In genomic region chr20:3857405-3857804, GRCh38 we compare ENCODE assay signal across 1 cellular context.
TF ChIP-seq lines count a peak whose summit lies in the region.

No MANE protein-coding gene starts in this region.

TF ChIP-seq in H1, 55 proteins besides CTCF, POLR2A, EP300 and RAD21:
- TF ChIP-seq GTF2F1 (IDR thresholded peaks at IDR 0.05; ENCODE audit: borderline replicate concordance, low read depth, low read length): no peak
- TF ChIP-seq CBX8 (IDR thresholded peaks at IDR 0.05; ENCODE audit: borderline replicate concordance, low read depth, low read length): no peak
- TF ChIP-seq MAFK (IDR thresholded peaks at IDR 0.05; ENCODE audit: low read depth, low read length): no peak
- no peak for TF ChIP-seq RBBP5 (IDR thresholded peaks at IDR 0.05; ENCODE audit: borderline replicate concordance, low read depth, low read length)
- no peak for TF ChIP-seq POU5F1 (IDR thresholded peaks at IDR 0.05; ENCODE audit: low read depth, low read length)
- TF ChIP-seq JUND (IDR thresholded peaks at IDR 0.05; ENCODE audit: low read length): no peak
- TF ChIP-seq SIN3A (conservative IDR thresholded peaks at IDR 0.05 in 1 of 2, IDR thresholded peaks at IDR 0.05 in 1 of 2; ENCODE audit: low read depth in 1 of 2, low read length in 2 of 2): no peak
- no peak for TF ChIP-seq RXRA (IDR thresholded peaks at IDR 0.05; ENCODE audit: insufficient read depth, low read depth, low read length)
- no peak for TF ChIP-seq SP1 (IDR thresholded peaks at IDR 0.05; ENCODE audit: low read depth, low read length)
- TF ChIP-seq KDM4A (IDR thresholded peaks at IDR 0.05; ENCODE audit: low read depth, low read length, severe bottlenecking): no peak
- TF ChIP-seq CEBPB (IDR thresholded peaks at IDR 0.05; ENCODE audit: low read depth, low read length): no peak
- no peak for TF ChIP-seq RFX5 (IDR thresholded peaks at IDR 0.05; ENCODE audit: borderline replicate concordance, low read depth, low read length)
- TF ChIP-seq TCF12 (IDR thresholded peaks at IDR 0.05; ENCODE audit: low read depth, low read length): no peak
- no peak for TF ChIP-seq KDM1A (IDR thresholded peaks at IDR 0.05; ENCODE audit: borderline replicate concordance, low read length)
- no peak for TF ChIP-seq TEAD4 (IDR thresholded peaks at IDR 0.05; ENCODE audit: low read depth, low read length)
- TF ChIP-seq ATF3 (IDR thresholded peaks at IDR 0.05; ENCODE audit: insufficient read depth, low read depth, low read length): no peak
- no peak for TF ChIP-seq BACH1 (IDR thresholded peaks at IDR 0.05; ENCODE audit: low read length)
- TF ChIP-seq CBX5 (IDR thresholded peaks at IDR 0.05; ENCODE audit: low read depth, low read length): no peak
- TF ChIP-seq CHD2 (IDR thresholded peaks at IDR 0.05; ENCODE audit: low read length): no peak
